In the genomic region with DNA sequence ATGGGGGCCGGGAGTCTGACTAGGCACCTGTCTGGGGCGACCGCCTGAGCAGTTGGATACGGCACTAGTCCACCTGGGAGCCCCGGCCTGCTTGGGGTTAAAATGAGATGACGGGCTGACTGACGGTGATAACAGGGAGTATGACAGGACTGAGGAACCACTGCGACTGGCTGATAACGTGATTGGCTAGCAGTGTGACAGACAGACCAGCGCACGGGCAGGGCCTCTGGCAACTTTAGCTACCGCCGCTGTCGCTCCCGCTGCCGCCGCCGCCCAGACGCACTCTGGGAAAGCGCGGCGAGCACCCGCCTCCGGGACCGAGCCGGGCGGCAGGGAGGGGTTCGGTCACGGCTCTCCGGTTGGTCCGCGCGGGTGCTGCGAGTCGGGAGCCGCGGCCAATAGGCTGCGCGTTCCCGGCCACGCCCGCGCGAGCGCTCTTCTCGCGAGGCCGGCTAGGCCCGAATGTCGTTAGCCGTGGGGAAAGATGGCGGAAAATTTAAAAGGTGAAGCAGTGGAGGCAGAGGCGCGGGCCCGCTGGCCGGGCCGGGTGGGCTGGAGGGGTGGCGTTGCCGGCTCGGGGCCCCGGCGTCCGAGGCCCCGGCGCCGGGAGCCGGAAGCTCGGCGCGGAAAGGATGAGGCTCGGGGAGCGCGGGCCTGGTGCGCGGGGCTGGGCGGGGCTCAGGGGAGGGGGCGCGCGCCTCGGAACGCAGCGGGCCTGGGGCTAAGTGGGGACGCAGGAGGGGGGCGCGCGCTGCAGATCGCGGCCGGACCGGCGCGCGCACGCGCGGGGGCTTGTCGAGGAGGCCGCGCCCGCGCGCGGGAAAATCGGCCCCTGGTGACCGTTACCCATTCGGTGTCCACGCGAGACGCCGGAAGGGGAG, we compare ENCODE assay signal across 7 cellular contexts. TPM values are rescaled to one million over a fixed set of nuclear protein-coding genes. Genes with fewer than 3 reads are reported as not detected.
A peak's percentile ranks its signal among the peaks of the same experiment; 100 is the strongest.
DNase-seq lines count a peak whose midpoint lies in the region; ATAC-seq, FAIRE-seq and TF ChIP-seq lines count a peak whose summit lies in the region.

Gene SUV39H1, plus strand, starts transcription at position 434 of the 881 bp plus-strand sequence. Its CDS starts 51 bp downstream, at position 485.

- peak within 1 kb of the TSS; percentile 78 for H3K27ac Mint-ChIP-seq in astrocyte (ENCODE audit: unreplicated experiment)

- H3K4me2 ChIP-seq in astrocyte (ENCODE audit: low read length): peak within 1 kb of the TSS; percentile 97

- peak within 1 kb of the TSS; percentile 61 for H3K27ac ChIP-seq in astrocyte (ENCODE audit: low read depth, low read length)

- TF ChIP-seq CTCF in astrocyte (IDR thresholded peaks at IDR 0.05; ENCODE audit: insufficient read depth, low read depth, low read length): no peak

- H3K4me3 ChIP-seq in astrocyte (ENCODE audit: insufficient read depth, low read depth, low read length): peak within 1 kb of the TSS; percentile 75

- H3K4me3 Mint-ChIP-seq in astrocyte (ENCODE audit: unreplicated experiment): peak within 1 kb of the TSS; percentile 92

- H3K27me3 Mint-ChIP-seq in astrocyte (ENCODE audit: low read depth, unreplicated experiment): no peaks in the 10 kb centered on the region

- peaks cover 8% of the 10 kb centered on the region for H3K4me1 Mint-ChIP-seq in astrocyte (ENCODE audit: low read depth, unreplicated experiment)

- no peaks in the 10 kb centered on the region for H3K9me3 ChIP-seq in astrocyte (ENCODE audit: insufficient read depth, low read depth, low read length)

- H2AFZ ChIP-seq in astrocyte (ENCODE audit: low read depth, low read length): peak within 1 kb of the TSS; percentile 78

- FAIRE-seq in astrocyte (lab: Jason Lieb, UNC): no peak

- H4K20me1 ChIP-seq in astrocyte (ENCODE audit: insufficient read depth, low read length): no peaks in the 10 kb centered on the region

- no peaks in the 10 kb centered on the region for H3K27me3 ChIP-seq in astrocyte (ENCODE audit: insufficient read depth, low read length)

- no peaks in the 10 kb centered on the region for H3K9me3 Mint-ChIP-seq in astrocyte (ENCODE audit: unreplicated experiment)

- H3K36me3 Mint-ChIP-seq in astrocyte (ENCODE audit: low read depth, unreplicated experiment): peaks cover 3% of the 10 kb centered on the region

- H3K36me3 ChIP-seq in astrocyte (ENCODE audit: insufficient read depth, low read length): peaks cover 2% of the 10 kb centered on the region

- peaks cover 34% of the 10 kb centered on the region for H3K79me2 ChIP-seq in astrocyte (ENCODE audit: insufficient read depth, low read length)

- peak within 1 kb of the TSS; percentile 91 for H3K9ac ChIP-seq in astrocyte (ENCODE audit: low read length)

- peaks cover 7% of the 10 kb centered on the region for H3K4me1 ChIP-seq in astrocyte (ENCODE audit: insufficient read depth, low read length)

- ATAC-seq in GM18519 (IDR thresholded peaks at IDR 0.05; ENCODE audit: low FRiP score, unreplicated experiment) (peak; percentile 80), HG03039 (IDR thresholded peaks at IDR 0.05; ENCODE audit: unreplicated experiment) (peak; percentile 86)

- DNase-seq in NCI-H2081 (lab: John Stamatoyannopoulos, UW) (peak; percentile 85 to 92), T-helper 22 cell (ENCODE audit: low read depth) (peak; percentile 79), astrocyte (ENCODE audit: low read depth) (peak; percentile 65), hepatic stellate cell (ENCODE audit: low spot score) (peak; percentile 92), retina (peak; percentile 90)

RNA-seq across cellular contexts. Expression of gene SUV39H1, which starts in this region (rescaled TPM):
- total RNA-seq in astrocyte: 3.5 and 4.9 TPM in 2 replicates

Comparison
In these comparisons a context has a peak if more than half of its experiments do, and no peak if none do; other contexts are left out.
1. Peak in every context shown above with its lines: DNase-seq, ATAC-seq, H3K4me3 ChIP-seq and H3K27ac ChIP-seq.